ENCODE assay signal across 8 cellular contexts in the genomic region with DNA sequence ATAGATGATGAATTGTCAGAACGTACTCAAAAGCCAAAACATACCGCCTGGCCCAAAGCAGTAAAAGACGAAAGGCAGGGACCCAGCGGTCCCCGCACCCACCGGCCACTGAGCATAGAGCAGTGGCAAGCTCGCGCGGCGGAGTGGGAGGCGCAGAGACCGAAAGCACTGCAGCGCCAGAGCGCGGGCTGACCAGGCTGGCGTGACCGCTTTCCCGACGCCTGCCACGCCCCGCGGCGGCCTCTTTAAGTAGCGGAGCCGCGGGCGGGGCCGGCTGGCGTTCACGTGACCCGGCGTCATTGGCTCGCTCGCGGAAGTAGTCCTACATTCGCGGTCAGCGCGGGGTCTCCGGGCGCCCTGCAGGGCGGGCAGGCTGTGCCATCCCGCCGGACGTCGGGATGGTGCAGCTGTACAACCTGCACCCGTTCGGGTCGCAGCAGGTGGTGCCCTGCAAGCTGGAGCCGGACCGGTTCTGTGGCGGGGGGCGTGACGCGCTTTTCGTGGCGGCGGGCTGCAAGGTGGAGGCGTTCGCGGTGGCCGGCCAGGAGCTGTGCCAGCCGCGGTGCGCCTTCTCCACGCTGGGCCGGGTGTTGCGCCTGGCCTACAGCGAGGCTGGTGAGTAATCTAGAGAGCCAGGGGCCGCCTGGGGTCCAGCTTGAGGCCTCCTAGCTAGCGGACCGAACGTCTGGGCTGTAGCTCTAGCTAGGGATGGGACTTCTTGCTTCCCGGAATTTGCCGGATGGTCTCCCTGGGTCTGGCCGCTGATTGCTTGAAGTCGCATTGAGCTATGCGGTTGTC. TPM values are rescaled to one million over a fixed set of nuclear protein-coding genes. Genes with fewer than 3 reads are reported as not detected.
A peak's percentile ranks its signal among the peaks of the same experiment; 100 is the strongest.
DNase-seq lines count a peak whose midpoint lies in the region; ATAC-seq and TF ChIP-seq lines count a peak whose summit lies in the region.

A gene with protein sequence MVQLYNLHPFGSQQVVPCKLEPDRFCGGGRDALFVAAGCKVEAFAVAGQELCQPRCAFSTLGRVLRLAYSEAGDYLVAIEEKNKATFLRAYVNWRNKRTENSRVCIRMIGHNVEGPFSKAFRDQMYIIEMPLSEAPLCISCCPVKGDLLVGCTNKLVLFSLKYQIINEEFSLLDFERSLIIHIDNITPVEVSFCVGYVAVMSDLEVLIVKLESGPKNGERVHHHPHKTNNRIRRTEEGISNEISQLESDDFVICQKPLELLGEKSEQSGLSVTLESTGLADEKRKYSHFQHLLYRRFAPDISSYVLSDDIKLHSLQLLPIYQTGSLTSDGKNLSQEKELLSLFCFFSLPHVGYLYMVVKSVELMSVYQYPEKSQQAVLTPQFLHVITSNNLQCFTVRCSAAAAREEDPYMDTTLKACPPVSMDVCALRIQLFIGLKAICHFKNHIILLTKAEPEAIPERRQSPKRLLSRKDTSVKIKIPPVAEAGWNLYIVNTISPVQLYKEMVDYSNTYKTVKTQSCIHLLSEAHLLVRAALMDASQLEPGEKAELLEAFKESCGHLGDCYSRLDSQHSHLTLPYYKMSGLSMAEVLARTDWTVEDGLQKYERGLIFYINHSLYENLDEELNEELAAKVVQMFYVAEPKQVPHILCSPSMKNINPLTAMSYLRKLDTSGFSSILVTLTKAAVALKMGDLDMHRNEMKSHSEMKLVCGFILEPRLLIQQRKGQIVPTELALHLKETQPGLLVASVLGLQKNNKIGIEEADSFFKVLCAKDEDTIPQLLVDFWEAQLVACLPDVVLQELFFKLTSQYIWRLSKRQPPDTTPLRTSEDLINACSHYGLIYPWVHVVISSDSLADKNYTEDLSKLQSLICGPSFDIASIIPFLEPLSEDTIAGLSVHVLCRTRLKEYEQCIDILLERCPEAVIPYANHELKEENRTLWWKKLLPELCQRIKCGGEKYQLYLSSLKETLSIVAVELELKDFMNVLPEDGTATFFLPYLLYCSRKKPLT (plus strand): TSS at position 313 of the 798 bp plus-strand sequence. CDS start 86 bp downstream, at position 399.

- peaks cover 45% of the 10 kb centered on the region for H3K4me1 Mint-ChIP-seq in activated T-cell treated with anti-CD3 and anti-CD28 coated beads, Interleukin-2, amount 50 U/mL, for 24 hours (ENCODE audit: low read depth)

- DNase-seq in DMS79 treated with DMSO at 0.1 percent for 48 hours (lab: John Stamatoyannopoulos, UW): peak; percentile 84
- DNase-seq in activated T-cell treated with anti-CD3 and anti-CD28 coated beads, Interleukin-2, amount 50 U/mL, for 24 hours: peak; percentile 88
- DNase-seq in stimulated activated CD8-positive, alpha-beta memory T cell treated with anti-CD3 and anti-CD28 coated beads, Interleukin-7, amount 100 ng/mL, for 24 hours (ENCODE audit: low read depth): peak; percentile 61

- H3K4me3 Mint-ChIP-seq in activated T-cell treated with anti-CD3 and anti-CD28 coated beads, Interleukin-2, amount 50 U/mL, for 24 hours: peak within 1 kb of the TSS; percentile 90

- H3K9me3 ChIP-seq in esophagus (ENCODE audit: control insufficient read depth in 2 of 2, insufficient read depth in 1 of 2, low read depth in 1 of 2, low read length in 1 of 2) (no peaks in the 10 kb centered on the region), muscle layer of colon (ENCODE audit: low read length) (no peaks in the 10 kb centered on the region)

- H3K9ac ChIP-seq in KMS-11 (peak within 1 kb of the TSS; percentile 70), muscle layer of colon (ENCODE audit: low read length) (peak within 1 kb of the TSS; percentile 58)

- peak within 1 kb of the TSS; percentile 14 for H3K4me3 ChIP-seq in KMS-11 (IDR thresholded peaks at IDR 0.05; ENCODE audit: insufficient read depth, low read depth, low read length)
- H3K4me3 ChIP-seq in esophagus (ENCODE audit: low read depth in 1 of 2, low read length in 2 of 2): peak within 1 kb of the TSS; percentile 77 to 95
- H3K4me3 ChIP-seq in muscle layer of colon (ENCODE audit: low read depth in 1 of 2, low read length in 2 of 2): peak within 1 kb of the TSS; percentile 90 to 96

- peaks cover 42% of the 10 kb centered on the region for H3K79me2 ChIP-seq in KMS-11 (ENCODE audit: insufficient read depth, low read depth)

- H3K27ac ChIP-seq in KMS-11 (peak within 1 kb of the TSS; percentile 62), esophagus (ENCODE audit: low read depth in 2 of 2, low read length in 1 of 2) (peak within 1 kb of the TSS; percentile 82 to 87), muscle layer of colon (ENCODE audit: low read depth, low read length) (peak within 1 kb of the TSS; percentile 95)

- ATAC-seq in GM21786 (IDR thresholded peaks at IDR 0.05; ENCODE audit: unreplicated experiment): peak; percentile 92

- H3K36me3 Mint-ChIP-seq in activated T-cell treated with anti-CD3 and anti-CD28 coated beads, Interleukin-2, amount 50 U/mL, for 24 hours (ENCODE audit: low read depth): peaks cover 20% of the 10 kb centered on the region

- H3K27me3 ChIP-seq in KMS-11 (ENCODE audit: insufficient read depth, low read depth) (no peaks in the 10 kb centered on the region), esophagus (ENCODE audit: control insufficient read depth in 1 of 2, insufficient read depth in 2 of 2, low read length in 2 of 2) (no peaks in the 10 kb centered on the region), muscle layer of colon (ENCODE audit: control insufficient read depth in 1 of 2, insufficient read depth in 2 of 2, low read length in 2 of 2) (no peaks in the 10 kb centered on the region)

- 0% methylated on average over 77 to 78 of the region's 78 CpGs for WGBS in esophagus, 2 donors

- no peak for TF ChIP-seq CTCF in KMS-11 (conservative IDR thresholded peaks at IDR 0.05; ENCODE audit: low read depth, low read length)

- no peaks in the 10 kb centered on the region for H3K9me3 Mint-ChIP-seq in activated T-cell treated with anti-CD3 and anti-CD28 coated beads, Interleukin-2, amount 50 U/mL, for 24 hours

- peak within 1 kb of the TSS; percentile 89 for H2AFZ ChIP-seq in KMS-11 (ENCODE audit: low read depth)

- H3K4me1 ChIP-seq in KMS-11 (ENCODE audit: low read depth, poor library complexity, severe bottlenecking) (peaks cover 49% of the 10 kb centered on the region), esophagus (ENCODE audit: control insufficient read depth in 2 of 2, insufficient read depth in 2 of 2, low read length in 1 of 2) (peaks cover 2 to 3% of the 10 kb centered on the region in 2 donors), muscle layer of colon (ENCODE audit: insufficient read depth, low read length) (peaks cover 31% of the 10 kb centered on the region)

- no peaks in the 10 kb centered on the region for H3K36me3 ChIP-seq in KMS-11 (ENCODE audit: insufficient read depth)
- H3K36me3 ChIP-seq in esophagus (ENCODE audit: control insufficient read depth in 2 of 2, insufficient read depth in 2 of 2, low read length in 1 of 2): no peaks in the 10 kb centered on the region
- no peaks in the 10 kb centered on the region for H3K36me3 ChIP-seq in muscle layer of colon (ENCODE audit: insufficient read depth, low read length)

- peak within 1 kb of the TSS; percentile 88 for H3K4me2 ChIP-seq in KMS-11

- peaks cover 2% of the 10 kb centered on the region for H3K27me3 Mint-ChIP-seq in activated T-cell treated with anti-CD3 and anti-CD28 coated beads, Interleukin-2, amount 50 U/mL, for 24 hours

- H3K27ac Mint-ChIP-seq in activated T-cell treated with anti-CD3 and anti-CD28 coated beads, Interleukin-2, amount 50 U/mL, for 24 hours: peak within 1 kb of the TSS; percentile 88

- H4K20me1 ChIP-seq in KMS-11 (ENCODE audit: insufficient read depth): no peaks in the 10 kb centered on the region

TF ChIP-seq in PFSK-1, 5 proteins besides CTCF, POLR2A, EP300 and RAD21:
- TF ChIP-seq TAF1 (IDR thresholded peaks at IDR 0.05; ENCODE audit: borderline replicate concordance, insufficient read depth, low read length): no peak
- TF ChIP-seq, protein P1, sequence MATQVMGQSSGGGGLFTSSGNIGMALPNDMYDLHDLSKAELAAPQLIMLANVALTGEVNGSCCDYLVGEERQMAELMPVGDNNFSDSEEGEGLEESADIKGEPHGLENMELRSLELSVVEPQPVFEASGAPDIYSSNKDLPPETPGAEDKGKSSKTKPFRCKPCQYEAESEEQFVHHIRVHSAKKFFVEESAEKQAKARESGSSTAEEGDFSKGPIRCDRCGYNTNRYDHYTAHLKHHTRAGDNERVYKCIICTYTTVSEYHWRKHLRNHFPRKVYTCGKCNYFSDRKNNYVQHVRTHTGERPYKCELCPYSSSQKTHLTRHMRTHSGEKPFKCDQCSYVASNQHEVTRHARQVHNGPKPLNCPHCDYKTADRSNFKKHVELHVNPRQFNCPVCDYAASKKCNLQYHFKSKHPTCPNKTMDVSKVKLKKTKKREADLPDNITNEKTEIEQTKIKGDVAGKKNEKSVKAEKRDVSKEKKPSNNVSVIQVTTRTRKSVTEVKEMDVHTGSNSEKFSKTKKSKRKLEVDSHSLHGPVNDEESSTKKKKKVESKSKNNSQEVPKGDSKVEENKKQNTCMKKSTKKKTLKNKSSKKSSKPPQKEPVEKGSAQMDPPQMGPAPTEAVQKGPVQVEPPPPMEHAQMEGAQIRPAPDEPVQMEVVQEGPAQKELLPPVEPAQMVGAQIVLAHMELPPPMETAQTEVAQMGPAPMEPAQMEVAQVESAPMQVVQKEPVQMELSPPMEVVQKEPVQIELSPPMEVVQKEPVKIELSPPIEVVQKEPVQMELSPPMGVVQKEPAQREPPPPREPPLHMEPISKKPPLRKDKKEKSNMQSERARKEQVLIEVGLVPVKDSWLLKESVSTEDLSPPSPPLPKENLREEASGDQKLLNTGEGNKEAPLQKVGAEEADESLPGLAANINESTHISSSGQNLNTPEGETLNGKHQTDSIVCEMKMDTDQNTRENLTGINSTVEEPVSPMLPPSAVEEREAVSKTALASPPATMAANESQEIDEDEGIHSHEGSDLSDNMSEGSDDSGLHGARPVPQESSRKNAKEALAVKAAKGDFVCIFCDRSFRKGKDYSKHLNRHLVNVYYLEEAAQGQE (IDR thresholded peaks at IDR 0.05; ENCODE audit: insufficient read depth in 1 of 2, low read depth in 2 of 2, low read length in 2 of 2): 0 out of 4 replicates have a peak, but pooled peaks of 1 of the 2 experiments have one; percentile 5
- TF ChIP-seq SIN3A (IDR thresholded peaks at IDR 0.05; ENCODE audit: borderline replicate concordance, insufficient read depth, low read length): peak; percentile 76; the same call in 1 of the 2 replicates
- TF ChIP-seq FOXP2 (optimal IDR thresholded peaks at IDR 0.05; ENCODE audit: borderline replicate concordance, extremely low read depth, extremely low read length, insufficient read depth): peak; percentile 89
- peak; percentile 71 for TF ChIP-seq POLR2AphosphoS5 (IDR thresholded peaks at IDR 0.05; ENCODE audit: low read depth, low read length)

RNA-seq across cellular contexts. Expression of the gene that starts here (rescaled TPM):
- 17.1 TPM for polyA plus RNA-seq in PFSK-1 (2012; ENCODE audit: insufficient read length, low read depth)
- polyA plus RNA-seq in esophagus: 1 to 10 TPM; 4.0 to 4.2 TPM

Comparison
In these comparisons a context has a peak if more than half of its experiments do, and no peak if none do; other contexts are left out.
1. Peak in every context shown above with its lines: DNase-seq, ATAC-seq, H3K4me3 ChIP-seq and H3K27ac ChIP-seq.
2. H3K4me3 ChIP-seq: peak in every context shown above with its lines; median percentile 93 in muscle layer of colon; 86 in esophagus; 14 in KMS-11.